Comparison of ENCODE assay signal across 1 cellular context in the genomic region with DNA sequence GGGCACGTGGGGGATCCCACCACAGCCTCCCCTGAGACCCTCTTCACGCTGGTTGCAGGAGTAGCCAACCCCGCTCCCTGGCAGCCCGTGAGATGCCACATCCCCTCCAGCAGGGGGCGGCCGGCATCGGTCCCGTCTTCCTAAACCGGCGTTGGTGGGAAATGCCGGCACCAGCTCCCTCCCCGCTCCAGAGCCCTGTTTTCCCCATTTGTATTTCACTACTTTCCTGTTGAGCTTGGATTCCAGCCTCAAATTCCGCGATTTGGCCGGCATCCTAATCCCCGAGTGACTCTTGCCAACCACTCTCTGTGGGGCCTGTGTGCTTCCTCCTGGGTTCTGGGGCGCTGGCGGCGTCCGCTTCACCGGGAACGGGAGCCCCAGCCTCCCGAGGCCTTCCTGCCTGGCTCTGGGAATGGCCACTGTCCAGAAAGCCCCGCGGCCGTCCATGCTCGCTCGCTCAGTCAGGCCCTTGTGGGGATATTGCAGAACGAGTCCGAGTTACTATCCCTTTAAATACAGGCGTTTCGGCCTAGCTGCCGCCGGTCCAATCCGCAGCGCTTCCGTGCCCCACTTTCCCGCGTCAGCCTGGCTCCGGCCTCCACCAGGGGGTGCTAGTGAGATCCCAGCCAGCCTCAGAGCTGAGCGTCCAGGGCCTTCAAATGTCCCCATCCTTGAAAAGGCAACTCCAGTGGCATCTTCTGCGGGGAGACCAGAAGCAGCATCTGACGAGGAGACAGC.
TF ChIP-seq lines count a peak whose summit lies in the region.

No MANE protein-coding gene starts in this region.

TF ChIP-seq in GM23338, 12 proteins besides CTCF, POLR2A, EP300 and RAD21 (continued from another document):
- TF ChIP-seq, protein P1, sequence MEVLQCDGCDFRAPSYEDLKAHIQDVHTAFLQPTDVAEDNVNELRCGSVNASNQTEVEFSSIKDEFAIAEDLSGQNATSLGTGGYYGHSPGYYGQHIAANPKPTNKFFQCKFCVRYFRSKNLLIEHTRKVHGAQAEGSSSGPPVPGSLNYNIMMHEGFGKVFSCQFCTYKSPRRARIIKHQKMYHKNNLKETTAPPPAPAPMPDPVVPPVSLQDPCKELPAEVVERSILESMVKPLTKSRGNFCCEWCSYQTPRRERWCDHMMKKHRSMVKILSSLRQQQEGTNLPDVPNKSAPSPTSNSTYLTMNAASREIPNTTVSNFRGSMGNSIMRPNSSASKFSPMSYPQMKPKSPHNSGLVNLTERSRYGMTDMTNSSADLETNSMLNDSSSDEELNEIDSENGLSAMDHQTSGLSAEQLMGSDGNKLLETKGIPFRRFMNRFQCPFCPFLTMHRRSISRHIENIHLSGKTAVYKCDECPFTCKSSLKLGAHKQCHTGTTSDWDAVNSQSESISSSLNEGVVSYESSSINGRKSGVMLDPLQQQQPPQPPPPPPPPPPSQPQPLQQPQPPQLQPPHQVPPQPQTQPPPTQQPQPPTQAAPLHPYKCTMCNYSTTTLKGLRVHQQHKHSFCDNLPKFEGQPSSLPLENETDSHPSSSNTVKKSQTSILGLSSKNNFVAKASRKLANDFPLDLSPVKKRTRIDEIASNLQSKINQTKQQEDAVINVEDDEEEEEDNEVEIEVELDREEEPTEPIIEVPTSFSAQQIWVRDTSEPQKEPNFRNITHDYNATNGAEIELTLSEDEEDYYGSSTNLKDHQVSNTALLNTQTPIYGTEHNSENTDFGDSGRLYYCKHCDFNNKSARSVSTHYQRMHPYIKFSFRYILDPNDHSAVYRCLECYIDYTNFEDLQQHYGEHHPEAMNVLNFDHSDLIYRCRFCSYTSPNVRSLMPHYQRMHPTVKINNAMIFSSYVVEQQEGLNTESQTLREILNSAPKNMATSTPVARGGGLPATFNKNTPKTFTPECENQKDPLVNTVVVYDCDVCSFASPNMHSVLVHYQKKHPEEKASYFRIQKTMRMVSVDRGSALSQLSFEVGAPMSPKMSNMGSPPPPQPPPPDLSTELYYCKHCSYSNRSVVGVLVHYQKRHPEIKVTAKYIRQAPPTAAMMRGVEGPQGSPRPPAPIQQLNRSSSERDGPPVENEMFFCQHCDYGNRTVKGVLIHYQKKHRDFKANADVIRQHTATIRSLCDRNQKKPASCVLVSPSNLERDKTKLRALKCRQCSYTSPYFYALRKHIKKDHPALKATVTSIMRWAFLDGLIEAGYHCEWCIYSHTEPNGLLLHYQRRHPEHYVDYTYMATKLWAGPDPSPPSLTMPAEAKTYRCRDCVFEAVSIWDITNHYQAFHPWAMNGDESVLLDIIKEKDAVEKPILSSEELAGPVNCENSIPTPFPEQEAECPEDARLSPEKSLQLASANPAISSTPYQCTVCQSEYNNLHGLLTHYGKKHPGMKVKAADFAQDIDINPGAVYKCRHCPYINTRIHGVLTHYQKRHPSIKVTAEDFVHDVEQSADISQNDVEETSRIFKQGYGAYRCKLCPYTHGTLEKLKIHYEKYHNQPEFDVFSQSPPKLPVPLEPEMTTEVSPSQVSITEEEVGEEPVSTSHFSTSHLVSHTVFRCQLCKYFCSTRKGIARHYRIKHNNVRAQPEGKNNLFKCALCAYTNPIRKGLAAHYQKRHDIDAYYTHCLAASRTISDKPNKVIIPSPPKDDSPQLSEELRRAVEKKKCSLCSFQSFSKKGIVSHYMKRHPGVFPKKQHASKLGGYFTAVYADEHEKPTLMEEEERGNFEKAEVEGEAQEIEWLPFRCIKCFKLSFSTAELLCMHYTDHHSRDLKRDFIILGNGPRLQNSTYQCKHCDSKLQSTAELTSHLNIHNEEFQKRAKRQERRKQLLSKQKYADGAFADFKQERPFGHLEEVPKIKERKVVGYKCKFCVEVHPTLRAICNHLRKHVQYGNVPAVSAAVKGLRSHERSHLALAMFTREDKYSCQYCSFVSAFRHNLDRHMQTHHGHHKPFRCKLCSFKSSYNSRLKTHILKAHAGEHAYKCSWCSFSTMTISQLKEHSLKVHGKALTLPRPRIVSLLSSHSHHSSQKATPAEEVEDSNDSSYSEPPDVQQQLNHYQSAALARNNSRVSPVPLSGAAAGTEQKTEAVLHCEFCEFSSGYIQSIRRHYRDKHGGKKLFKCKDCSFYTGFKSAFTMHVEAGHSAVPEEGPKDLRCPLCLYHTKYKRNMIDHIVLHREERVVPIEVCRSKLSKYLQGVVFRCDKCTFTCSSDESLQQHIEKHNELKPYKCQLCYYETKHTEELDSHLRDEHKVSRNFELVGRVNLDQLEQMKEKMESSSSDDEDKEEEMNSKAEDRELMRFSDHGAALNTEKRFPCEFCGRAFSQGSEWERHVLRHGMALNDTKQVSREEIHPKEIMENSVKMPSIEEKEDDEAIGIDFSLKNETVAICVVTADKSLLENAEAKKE (CRISPR knock-in tag; IDR thresholded peaks at IDR 0.05): peak; percentile 85; the same call in 1 of the 2 replicates
- no peak for TF ChIP-seq EZH2 (IDR thresholded peaks at IDR 0.05; ENCODE audit: low read depth, unreplicated experiment)
